Comparison of ENCODE assay signal across 8 cellular contexts in genomic region chr1:89483010-89483756, GRCh38. TPM values are rescaled to one million over a fixed set of nuclear protein-coding genes. Genes with fewer than 3 reads are reported as not detected.
DNase-seq lines count a peak whose midpoint lies in the region; ATAC-seq, FAIRE-seq and TF ChIP-seq lines count a peak whose summit lies in the region.

No MANE protein-coding gene starts in this region.

- FAIRE-seq in astrocyte (lab: Jason Lieb, UNC): peak; percentile 74

- no peaks in the 10 kb centered on the region for H3K36me3 Mint-ChIP-seq in astrocyte (ENCODE audit: low read depth, unreplicated experiment)

- H3K27me3 ChIP-seq in astrocyte (ENCODE audit: insufficient read depth, low read length): peaks cover 2% of the 10 kb centered on the region
- no peaks in the 10 kb centered on the region for H3K27me3 ChIP-seq in gastrocnemius medialis

- H3K4me3 ChIP-seq in astrocyte (ENCODE audit: insufficient read depth, low read depth, low read length) (no peak overlapping the region), gastrocnemius medialis (no peak overlapping the region)

- H3K79me2 ChIP-seq in astrocyte (ENCODE audit: insufficient read depth, low read length): no peaks in the 10 kb centered on the region

- peaks cover 6% of the 10 kb centered on the region for H3K27me3 Mint-ChIP-seq in astrocyte (ENCODE audit: low read depth, unreplicated experiment)

- TF ChIP-seq CTCF in astrocyte (IDR thresholded peaks at IDR 0.05; ENCODE audit: insufficient read depth, low read depth, low read length): peak; percentile 75
- peak; percentile 52 to 80 (median 67) for TF ChIP-seq CTCF in gastrocnemius medialis (IDR thresholded peaks at IDR 0.05 in 4 of 5, conservative IDR thresholded peaks at IDR 0.05 in 1 of 5)

- no peak overlapping the region for H3K9ac ChIP-seq in astrocyte (ENCODE audit: low read length)

- peak; percentile 86 to 93 for ATAC-seq in gastrocnemius medialis
- ATAC-seq in HG02588 (IDR thresholded peaks at IDR 0.05; ENCODE audit: unreplicated experiment): no peak

- H4K20me1 ChIP-seq in astrocyte (ENCODE audit: insufficient read depth, low read length): no peaks in the 10 kb centered on the region

- intact Hi-C loops in gastrocnemius medialis (cut with DNase I; ENCODE audit: low total_unique reads): loop anchor here (1.0 kb wide), 2 partner anchors 116 to 280 kb away; no protein-coding TSS in a partner anchor

- H3K36me3 ChIP-seq in astrocyte (ENCODE audit: insufficient read depth, low read length) (no peaks in the 10 kb centered on the region), gastrocnemius medialis (no peaks in the 10 kb centered on the region)

- no peak overlapping the region for H3K4me3 Mint-ChIP-seq in astrocyte (ENCODE audit: unreplicated experiment)

- no peaks in the 10 kb centered on the region for H3K4me1 Mint-ChIP-seq in astrocyte (ENCODE audit: low read depth, unreplicated experiment)

- H3K27ac Mint-ChIP-seq in astrocyte (ENCODE audit: unreplicated experiment): no peak overlapping the region

- in situ Hi-C loops in gastrocnemius medialis (cut with MboI; ENCODE audit: low sequenced_read_pairs in 4 of 4): loop anchor here in 3 of 4 donors (10.0 kb wide), 2 partner anchors 112 to 282 kb away; no protein-coding TSS in a partner anchor

- no peaks in the 10 kb centered on the region for H3K9me3 ChIP-seq in astrocyte (ENCODE audit: insufficient read depth, low read depth, low read length)
- H3K9me3 ChIP-seq in gastrocnemius medialis: no peaks in the 10 kb centered on the region

- DNase-seq in COLO668 (lab: John Stamatoyannopoulos, UW; ENCODE audit: unreplicated experiment): peak; percentile 85
- DNase-seq in HCEC 1CT: peak; percentile 73
- peak; percentile 52 to 72 for DNase-seq in NCI-H1930 (lab: John Stamatoyannopoulos, UW)
- DNase-seq in T-helper 22 cell (ENCODE audit: low read depth): peak; percentile 36
- peak; percentile 55 for DNase-seq in astrocyte (ENCODE audit: low read depth)
- DNase-seq in hepatic stellate cell (ENCODE audit: low spot score): peak; percentile 22
- peak; percentile 61 for DNase-seq in gastrocnemius medialis

- peaks cover 8% of the 10 kb centered on the region for H3K9me3 Mint-ChIP-seq in astrocyte (ENCODE audit: unreplicated experiment)

- no peak for TF ChIP-seq POLR2A in gastrocnemius medialis (IDR thresholded peaks at IDR 0.05)

- no peak overlapping the region for H3K4me2 ChIP-seq in astrocyte (ENCODE audit: low read length)

- no peaks in the 10 kb centered on the region for H3K4me1 ChIP-seq in astrocyte (ENCODE audit: insufficient read depth, low read length)
- no peaks in the 10 kb centered on the region for H3K4me1 ChIP-seq in gastrocnemius medialis

- H3K27ac ChIP-seq in astrocyte (ENCODE audit: low read depth, low read length): no peak overlapping the region
- no peak overlapping the region for H3K27ac ChIP-seq in gastrocnemius medialis

- H2AFZ ChIP-seq in astrocyte (ENCODE audit: low read depth, low read length): no peak overlapping the region

RNA-seq across cellular contexts. Expression of gene LRRC8B, which starts 41.4 kb away (rescaled TPM):
- total RNA-seq in astrocyte (6.3 and 6.4 TPM in 2 replicates), gastrocnemius medialis (10 to 100 TPM in 2 of 4 donors, 1 to 10 TPM in 2; 3.5 to 15.7 (median 8.5) TPM)

Comparison
In these comparisons a context has a peak if more than half of its experiments do, and no peak if none do; other contexts are left out.
1. DNase-seq: peak in every context shown above with its lines; median percentile 85 in COLO668; 73 in HCEC 1CT; 62 in NCI-H1930; 61 in gastrocnemius medialis; 55 in astrocyte; 36 in T-helper 22 cell; 22 in hepatic stellate cell.